Comparison of ENCODE assay signal across 8 cellular contexts in genomic region chr3:142022381-142022780, GRCh38.
DNase-seq lines count a peak whose midpoint lies in the region; ATAC-seq and TF ChIP-seq lines count a peak whose summit lies in the region.

No MANE protein-coding gene starts in this region.

- H3K36me3 ChIP-seq in SK-N-SH (replicated peaks in 1 of 2; ENCODE audit: control insufficient read depth in 1 of 2, insufficient read depth in 2 of 2, low read length in 1 of 2): peaks cover 5 to 12% of the 10 kb centered on the region in 2 experiments
- H3K36me3 ChIP-seq in testis (ENCODE audit: low read depth, missing control alignments): no peaks in the 10 kb centered on the region

- H3K4me2 ChIP-seq in SK-N-SH: no peak overlapping the region

- H4K20me1 ChIP-seq in SK-N-SH (ENCODE audit: insufficient read depth): no peaks in the 10 kb centered on the region

- peak; percentile 70 for ATAC-seq in GM19043 (IDR thresholded peaks at IDR 0.05; ENCODE audit: low read depth, unreplicated experiment)
- ATAC-seq in HG03159 (IDR thresholded peaks at IDR 0.05; ENCODE audit: unreplicated experiment): peak; percentile 84

- POLR2A ChIA-PET in SK-N-SH (lab: Yijun Ruan, JAX): no interaction called here

- H3K4me3 ChIP-seq in SK-N-SH (ENCODE audit: low read depth in 2 of 2, low read length in 1 of 2): no peak overlapping the region
- H3K4me3 ChIP-seq in testis: no peak overlapping the region

- peaks cover 16% of the 10 kb centered on the region for H3K79me2 ChIP-seq in SK-N-SH (ENCODE audit: insufficient read depth)

- 100% methylated on average over 1 of the region's 1 CpG for WGBS in SK-N-SH (ENCODE audit: low lambda C conversion rate)
- 79 to 90% methylated on average over 1 of the region's 1 CpG for WGBS in testis, 2 donors

- H3K27ac ChIP-seq in SK-N-SH (ENCODE audit: low read depth in 2 of 2, low read length in 1 of 2): no peak overlapping the region
- H3K27ac ChIP-seq in testis: no peak overlapping the region

- no peak overlapping the region for H2AFZ ChIP-seq in SK-N-SH (ENCODE audit: low read depth)

- no peak overlapping the region for H3K9ac ChIP-seq in SK-N-SH

- H3K4me1 ChIP-seq in SK-N-SH (ENCODE audit: control insufficient read depth in 1 of 2, insufficient read depth in 2 of 2, low read depth in 1 of 2, low read length in 1 of 2) (peaks cover 0 to 14% of the 10 kb centered on the region in 2 experiments; a peak in 3 of 4 replicates), testis (peaks cover 14% of the 10 kb centered on the region)

- no peaks in the 10 kb centered on the region for H3K9me3 ChIP-seq in SK-N-SH
- H3K9me3 ChIP-seq in testis: no peaks in the 10 kb centered on the region

- peak; percentile 16; the same call in 1 of the 2 replicates for TF ChIP-seq CTCF in SK-N-SH (IDR thresholded peaks at IDR 0.05)
- no peak for TF ChIP-seq CTCF in testis (IDR thresholded peaks at IDR 0.05)

- TF ChIP-seq RAD21 in SK-N-SH (IDR thresholded peaks at IDR 0.05; ENCODE audit: low read length): peak; percentile 66

- intact Hi-C loops in testis (cut with DNase I; ENCODE audit: low total_unique reads): no loop called here

- DNase-seq in DMS79 (lab: John Stamatoyannopoulos, UW) (peak; percentile 82), SK-N-SH (peak; percentile 22), medulla oblongata (ENCODE audit: extremely low spot score) (peak; percentile 57), NOMO-1 treated with DMSO at 0.1 percent for 48 hours (lab: John Stamatoyannopoulos, UW; ENCODE audit: unreplicated experiment) (no peak), NCI-H526 (lab: John Stamatoyannopoulos, UW) (no peak), testis (no peak)

- no peak for TF ChIP-seq EP300 in SK-N-SH (IDR thresholded peaks at IDR 0.05; ENCODE audit: borderline replicate concordance in 1 of 2, low read depth in 1 of 2, low read length in 1 of 2)

- CTCF ChIA-PET in SK-N-SH (lab: Yijun Ruan, JAX): interaction anchor here (0.8 to 1.6 kb wide), 2 partner anchors 11 to 33 kb away, joined by 3 to 5 read pairs; no protein-coding TSS in a partner anchor

- no peaks in the 10 kb centered on the region for H3F3A ChIP-seq in SK-N-SH (replicated peaks; ENCODE audit: insufficient read depth)

- H3K27me3 ChIP-seq in SK-N-SH (ENCODE audit: insufficient read depth): no peaks in the 10 kb centered on the region
- no peaks in the 10 kb centered on the region for H3K27me3 ChIP-seq in testis

- no peaks in the 10 kb centered on the region for H3K9me2 ChIP-seq in SK-N-SH

- no peak for TF ChIP-seq POLR2A in testis (IDR thresholded peaks at IDR 0.05)

TF ChIP-seq in SK-N-SH, 30 proteins besides CTCF, POLR2A, EP300 and RAD21:
- TF ChIP-seq TAF1 (IDR thresholded peaks at IDR 0.05; ENCODE audit: borderline replicate concordance, low read depth, low read length) (no peak), POLR2AphosphoS5 (IDR thresholded peaks at IDR 0.05; ENCODE audit: low read depth, low read length) (no peak), RFX5 (IDR thresholded peaks at IDR 0.05; ENCODE audit: low read length) (no peak), SMC3 (IDR thresholded peaks at IDR 0.05; ENCODE audit: low read depth, low read length) (peak; percentile 48; the same call in 1 of the 2 replicates)
TF ChIP-seq in SK-N-SH: peak in this region for 1.

Comparison
In these comparisons a context has a peak if more than half of its experiments do, and no peak if none do; other contexts are left out.
1. DNase-seq: peak in DMS79 (single experiment), SK-N-SH (single experiment) and medulla oblongata (single experiment); none in NOMO-1 treated with DMSO at 0.1 percent for 48 hours (single experiment), NCI-H526 (0 of 2) and testis (single experiment).